29 cellular contexts compared by ENCODE assay signal in genomic region chr6:111177131-111177530, GRCh38.
"Had no signal": no experiment of that assay in that cellular context is flagged by ENCODE, and none has a peak within 500 bp of the region (broad histone marks: within the 10 kb centered on the region; RNA-seq: fewer than 3 reads in every experiment).

No MANE protein-coding gene starts in this region.

- H3K27ac ChIP-seq: neural progenitor cell, ovary, parathyroid adenoma, psoas muscle, skin epidermis, spleen, thoracic aorta, thyroid gland, tibial nerve, upper lobe of left lung, vagina had no signal

- H3K79me2 ChIP-seq: parathyroid adenoma had no signal

- H3K4me2 ChIP-seq: neural progenitor cell, smooth muscle cell had no signal

- H3K9me3 ChIP-seq: ovary, psoas muscle, spleen, thoracic aorta, thyroid gland, tibial nerve, upper lobe of left lung, vagina had no signal

- DNase-seq: naive thymus-derived CD8-positive, alpha-beta T cell; occipital lobe; ovary; posterior cingulate gyrus; psoas muscle; right cardiac atrium; spleen; stimulated activated CD4-positive, alpha-beta T cell treated with anti-CD3 and anti-CD28 coated beads, Interleukin-12 subunit alpha, Interleukin-12 subunit beta, amount 100 ng/mL, for 4 hours; stimulated activated CD4-positive, alpha-beta T cell treated with anti-CD3 and anti-CD28 coated beads, Interleukin-1b, Interleukin-23, amount 100 ng/mL, for 48 hours; stimulated activated CD4-positive, alpha-beta T cell treated with anti-CD3 and anti-CD28 coated beads, Interleukin-4, amount 100 ng/mL, for 1 hour; stimulated activated CD4-positive, alpha-beta T cell treated with anti-CD3 and anti-CD28 coated beads, Interleukin-4, amount 100 ng/mL, for 4 hours; stimulated activated CD8-positive, alpha-beta memory T cell treated with anti-CD3 and anti-CD28 coated beads, Interleukin-4, amount 100 ng/mL, for 48 hours; stimulated activated naive CD4-positive, alpha-beta T cell; stimulated activated naive CD8-positive, alpha-beta T cell treated with anti-CD3 and anti-CD28 coated beads, Interleukin-15, amount 100 ng/mL, for 72 hours; stimulated activated naive CD8-positive, alpha-beta T cell treated with anti-CD3 and anti-CD28 coated beads, Interleukin-15, Interleukin-2, amounts not matched to agents 100 U/mL and 50 U/mL, for 24 hours; thyroid gland; trophoblast cell; upper lobe of left lung had no signal

- H3K4me3 ChIP-seq: neural progenitor cell, ovary, psoas muscle, skin epidermis, smooth muscle cell, spleen, thoracic aorta, thyroid gland, tibial nerve, upper lobe of left lung, vagina had no signal

- H3K9ac ChIP-seq: neural progenitor cell, parathyroid adenoma had no signal

- H3K36me3 ChIP-seq: neural progenitor cell, ovary, spleen, thoracic aorta, thyroid gland, tibial nerve, upper lobe of left lung, vagina had no signal

- ATAC-seq: naive thymus-derived CD8-positive, alpha-beta T cell; natural killer cell treated with Interleukin-12 subunit alpha and Interleukin-12 subunit beta and Interleukin-15 and Interleukin-18, amount 100 ng/mL, for 72 hours; psoas muscle; right cardiac atrium; sciatic nerve; stimulated activated memory B cell treated with anti-CD40 and anti-IgM and Interleukin-4, amounts not matched to agents 10 μg/mL and 1 μg/mL and 100 μg/mL, for 72 hours; stimulated activated naive CD8-positive, alpha-beta T cell treated with anti-CD3 and anti-CD28 coated beads, Interleukin-15, amount 100 ng/mL, for 72 hours; stimulated activated naive CD8-positive, alpha-beta T cell treated with anti-CD3 and anti-CD28 coated beads, Interleukin-15, Interleukin-2, amounts not matched to agents 100 U/mL and 50 U/mL, for 24 hours had no signal

- H3K4me1 ChIP-seq: neural progenitor cell, parathyroid adenoma, thyroid gland, tibial nerve, upper lobe of left lung, vagina had no signal

- H3K27me3 ChIP-seq: neural progenitor cell, ovary, spleen, thyroid gland, tibial nerve, upper lobe of left lung, vagina had no signal

- H2AFZ ChIP-seq: neural progenitor cell, parathyroid adenoma had no signal

- FAIRE-seq: urothelium cell line had no signal
